Comparison of ENCODE assay signal across 8 cellular contexts in genomic region chr13:77918391-77919261, GRCh38. TPM values are rescaled to one million over a fixed set of nuclear protein-coding genes. Genes with fewer than 3 reads are reported as not detected.
DNase-seq lines count a peak whose midpoint lies in the region; ATAC-seq and TF ChIP-seq lines count a peak whose summit lies in the region.

EDNRB (minus strand) TSS chr13:77918831; CDS start chr13:77918573, 258 bp downstream.

- DNase-seq in Caki2 (ENCODE audit: low read depth), result peak; percentile 32
- peak; percentile 23 for DNase-seq in astrocyte of the cerebellum (ENCODE audit: low read depth)
- peak in 46 of 51 donors; percentile 3 to 76 (median 42) for DNase-seq in hypothalamus (lab: John Stamatoyannopoulos, UW)
- no peak for DNase-seq in retinal pigment epithelial cell (ENCODE audit: low read depth)
- DNase-seq in activated CD4-positive, CD25-positive, alpha-beta regulatory T cell treated with anti-CD3 and anti-CD28 coated beads, Interleukin-2, amount 50 U/mL, for 72 hours, result no peak
- DNase-seq in HUDEP-2 (lab: John Stamatoyannopoulos, UW; ENCODE audit: unreplicated experiment in 76 of 76), result no peak
- DNase-seq in NCI-H510A (lab: John Stamatoyannopoulos, UW), result no peak

- H3K4me3 ChIP-seq in astrocyte of the cerebellum (ENCODE audit: low read depth, low read length) (peak within 1 kb of the TSS; percentile 56), retinal pigment epithelial cell (ENCODE audit: low read length) (peak within 1 kb of the TSS; percentile 71)

- TF ChIP-seq CTCF in astrocyte of the cerebellum (IDR thresholded peaks at IDR 0.05; ENCODE audit: low read depth, low read length, missing control alignments) (peak; percentile 18), retinal pigment epithelial cell (conservative IDR thresholded peaks at IDR 0.05; ENCODE audit: low read depth, low read length) (peak; percentile 24)

- ATAC-seq in HG02798 (IDR thresholded peaks at IDR 0.05; ENCODE audit: poor library complexity, unreplicated experiment), result peak; percentile 61

- in situ Hi-C loops in Caki2 (cut with HindIII; ENCODE audit: low pct_unique_long_range_greater_than_20kb, low sequenced_read_pairs) (no loop called here), astrocyte of the cerebellum (cut with HindIII; ENCODE audit: low sequenced_read_pairs) (no loop called here)

RNA-seq across cellular contexts. Expression of gene EDNRB, which starts in this region (rescaled TPM):
- 1.9 and 3.0 TPM in 2 replicates for total RNA-seq in Caki2 (2014; rRNA removed; shearing (Covaris generic); ENCODE audit: low replicate concordance)

Comparison
In these comparisons a context has a peak if more than half of its experiments do, and no peak if none do; other contexts are left out.
1. DNase-seq: peak in Caki2 (single experiment), astrocyte of the cerebellum (single experiment) and hypothalamus (46 of 51); none in retinal pigment epithelial cell (single experiment), activated CD4-positive, CD25-positive, alpha-beta regulatory T cell treated with anti-CD3 and anti-CD28 coated beads, Interleukin-2, amount 50 U/mL, for 72 hours (single experiment), HUDEP-2 (0 of 76) and NCI-H510A (single experiment).